In genomic region chr19:54523403-54523802, GRCh38 we compare ENCODE assay signal across 10 cellular contexts. TPM values are rescaled to one million over a fixed set of nuclear protein-coding genes. Genes with fewer than 3 reads are reported as not detected.
DNase-seq lines count a peak whose midpoint lies in the region; ATAC-seq and TF ChIP-seq lines count a peak whose summit lies in the region.
"Had no signal": no experiment of that assay in that cellular context is flagged by ENCODE, and none has a peak within 500 bp of the region (broad histone marks: within the 10 kb centered on the region; RNA-seq: fewer than 3 reads in every experiment).

No MANE protein-coding gene starts in this region.

- H3K79me2 ChIP-seq in Loucy (ENCODE audit: insufficient read depth, low read length): no peaks in the 10 kb centered on the region

- H3K9ac ChIP-seq in Loucy (ENCODE audit: low read depth, low read length, poor library complexity, severe bottlenecking) (no peak overlapping the region), endodermal cell (ENCODE audit: extremely low read depth, low read length, poor library complexity, severe bottlenecking) (no peak overlapping the region)
- H3K9ac ChIP-seq: KMS-11 had no signal

- intact Hi-C loops in activated T-helper 1 cell treated with anti-CD3 and anti-CD28 coated beads, Interleukin-12 subunit alpha, Interleukin-12 subunit beta, Interleukin-2, Interleukin-4 antibody, amounts not matched to agents 30 ng/mL and 10 ng/mL and 1 ng/mL, durations not matched to agents 14 hours and 24 hours and 36 hours (cut with micrococcal nuclease): loop anchor here (1.0 to 5.0 kb wide), 2 partner anchors 9 to 41 kb away; no protein-coding TSS in a partner anchor

- H4K20me1 ChIP-seq in Loucy (ENCODE audit: insufficient read depth, low read length, poor library complexity, severe bottlenecking): no peaks in the 10 kb centered on the region

- peaks cover 5% of the 10 kb centered on the region for H3K9me3 Mint-ChIP-seq in activated T-helper 1 cell treated with anti-CD3 and anti-CD28 coated beads, Interleukin-12 subunit alpha, Interleukin-12 subunit beta, Interleukin-2, Interleukin-4 antibody, amounts not matched to agents 30 ng/mL and 10 ng/mL and 1 ng/mL, durations not matched to agents 14 hours and 24 hours and 36 hours
- peaks cover 96% of the 10 kb centered on the region for H3K9me3 Mint-ChIP-seq in endodermal cell

- peaks cover 52% of the 10 kb centered on the region for H3K4me1 ChIP-seq in Loucy (ENCODE audit: insufficient read depth, low read length, poor library complexity, severe bottlenecking)
- H3K4me1 ChIP-seq in endodermal cell (ENCODE audit: control insufficient read depth, insufficient read depth, low read length): no peaks in the 10 kb centered on the region

- H3K4me3 Mint-ChIP-seq in activated T-helper 1 cell treated with anti-CD3 and anti-CD28 coated beads, Interleukin-12 subunit alpha, Interleukin-12 subunit beta, Interleukin-2, Interleukin-4 antibody, amounts not matched to agents 30 ng/mL and 10 ng/mL and 1 ng/mL, durations not matched to agents 14 hours and 24 hours and 36 hours: peak overlapping the region; percentile 25
- H3K4me3 Mint-ChIP-seq in endodermal cell: no peak overlapping the region

- H3K4me1 Mint-ChIP-seq in activated T-helper 1 cell treated with anti-CD3 and anti-CD28 coated beads, Interleukin-12 subunit alpha, Interleukin-12 subunit beta, Interleukin-2, Interleukin-4 antibody, amounts not matched to agents 30 ng/mL and 10 ng/mL and 1 ng/mL, durations not matched to agents 14 hours and 24 hours and 36 hours (ENCODE audit: low read depth): peaks cover 54% of the 10 kb centered on the region
- H3K4me1 Mint-ChIP-seq in endodermal cell: no peaks in the 10 kb centered on the region

- H3K36me3 Mint-ChIP-seq in activated T-helper 1 cell treated with anti-CD3 and anti-CD28 coated beads, Interleukin-12 subunit alpha, Interleukin-12 subunit beta, Interleukin-2, Interleukin-4 antibody, amounts not matched to agents 30 ng/mL and 10 ng/mL and 1 ng/mL, durations not matched to agents 14 hours and 24 hours and 36 hours (ENCODE audit: low read depth): peaks cover 5% of the 10 kb centered on the region
- no peaks in the 10 kb centered on the region for H3K36me3 Mint-ChIP-seq in endodermal cell (ENCODE audit: low read depth)

- H3K36me3 ChIP-seq in Loucy (ENCODE audit: insufficient read depth, low read length): no peaks in the 10 kb centered on the region
- H3K36me3 ChIP-seq in endodermal cell (ENCODE audit: control insufficient read depth, insufficient read depth, low read length): no peaks in the 10 kb centered on the region

- peak overlapping the region; percentile 91 for H3K4me2 ChIP-seq in Loucy (ENCODE audit: low read depth, low read length, poor library complexity, severe bottlenecking)
- H3K4me2 ChIP-seq: KMS-11 had no signal

- DNase-seq in Daoy (ENCODE audit: low read depth) (peak; percentile 92), endodermal cell (no peak), DMS53 (lab: John Stamatoyannopoulos, UW) (no peak), ecto neural progenitor cell (ENCODE audit: low spot score) (no peak)
- DNase-seq in activated T-helper 1 cell treated with anti-CD3 and anti-CD28 coated beads, Interleukin-12 subunit alpha, Interleukin-12 subunit beta, Interleukin-2, Interleukin-4 antibody, amounts not matched to agents 30 ng/mL and 10 ng/mL and 1 ng/mL, durations not matched to agents 14 hours and 24 hours and 36 hours (ENCODE audit: low spot score): peak; percentile 31
- peak; percentile 37 to 58 (median 40) for DNase-seq in stimulated activated CD4-positive, alpha-beta T cell treated with anti-CD3 and anti-CD28 coated beads, Interleukin-12 subunit alpha, Interleukin-12 subunit beta, amount 100 ng/mL, for 48 hours (ENCODE audit: low read depth in 2 of 3, low spot score in 1 of 3)

- no peaks in the 10 kb centered on the region for H3K9me2 ChIP-seq in Loucy (replicated peaks; ENCODE audit: low read depth, low read length)

- WGBS in endodermal cell (ENCODE audit: insufficient coverage in 1 of 2, insufficient read length in 1 of 2), 2 experiments: 63 to 70% methylated on average over 4 to 5 of the region's 5 CpGs

- H3K9me3 ChIP-seq in Loucy (ENCODE audit: insufficient read depth, low read depth, low read length): no peaks in the 10 kb centered on the region
- H3K9me3 ChIP-seq in endodermal cell (ENCODE audit: control insufficient read depth, low read length): peaks cover 67% of the 10 kb centered on the region

- TF ChIP-seq CTCF in Loucy (conservative IDR thresholded peaks at IDR 0.05; ENCODE audit: low read length) (no peak), endodermal cell (conservative IDR thresholded peaks at IDR 0.05) (no peak)

- peaks cover 3% of the 10 kb centered on the region; the same call in 1 of the 2 replicates for H3F3A ChIP-seq in Loucy (ENCODE audit: low read depth)

- no peak overlapping the region for H2AFZ ChIP-seq in Loucy (ENCODE audit: low read length)

- H3K4me3 ChIP-seq in Loucy (ENCODE audit: low read length, poor library complexity, severe bottlenecking) (peak overlapping the region; percentile 3), endodermal cell (ENCODE audit: low read length) (no peak overlapping the region)

- H3K27ac Mint-ChIP-seq in activated T-helper 1 cell treated with anti-CD3 and anti-CD28 coated beads, Interleukin-12 subunit alpha, Interleukin-12 subunit beta, Interleukin-2, Interleukin-4 antibody, amounts not matched to agents 30 ng/mL and 10 ng/mL and 1 ng/mL, durations not matched to agents 14 hours and 24 hours and 36 hours: peak overlapping the region; percentile 85
- H3K27ac Mint-ChIP-seq in endodermal cell: no peak overlapping the region

- H3K27me3 Mint-ChIP-seq in activated T-helper 1 cell treated with anti-CD3 and anti-CD28 coated beads, Interleukin-12 subunit alpha, Interleukin-12 subunit beta, Interleukin-2, Interleukin-4 antibody, amounts not matched to agents 30 ng/mL and 10 ng/mL and 1 ng/mL, durations not matched to agents 14 hours and 24 hours and 36 hours (ENCODE audit: insufficient read depth): no peaks in the 10 kb centered on the region
- no peaks in the 10 kb centered on the region for H3K27me3 Mint-ChIP-seq in endodermal cell (ENCODE audit: insufficient read depth)

- H3K27me3 ChIP-seq in Loucy (ENCODE audit: insufficient read depth, low read length, poor library complexity, severe bottlenecking): no peaks in the 10 kb centered on the region
- no peaks in the 10 kb centered on the region for H3K27me3 ChIP-seq in endodermal cell (ENCODE audit: control insufficient read depth, insufficient read depth, low read length, poor library complexity, severe bottlenecking)

- no peak for ATAC-seq in HG02610 (IDR thresholded peaks at IDR 0.05; ENCODE audit: unreplicated experiment)
- ATAC-seq: sciatic nerve had no signal

- no peak overlapping the region for H3K27ac ChIP-seq in endodermal cell (ENCODE audit: low read depth, low read length)
- H3K27ac ChIP-seq: KMS-11 had no signal

RNA-seq across cellular contexts. Expression of gene LAIR2, which starts 20.8 kb away (rescaled TPM):
- not detected in 2 replicates for total RNA-seq in Daoy (2014; rRNA removed; shearing (Covaris generic))
- total RNA-seq in activated T-helper 1 cell treated with anti-CD3 and anti-CD28 coated beads, Interleukin-12 subunit alpha, Interleukin-12 subunit beta, Interleukin-2, Interleukin-4 antibody, amounts not matched to agents 30 ng/mL and 10 ng/mL and 1 ng/mL, durations not matched to agents 14 hours and 24 hours and 36 hours: 45.7 and 49.1 TPM in 2 replicates
- not detected for total RNA-seq in endodermal cell
- polyA plus RNA-seq in endodermal cell (2013, experiment 1 of 2): not detected
- not detected for polyA plus RNA-seq in endodermal cell (2013, experiment 2 of 2)

RNA-seq across cellular contexts. Expression of gene LILRA2, which starts 50.2 kb away (rescaled TPM):
- total RNA-seq in Daoy (2014; rRNA removed; shearing (Covaris generic)): not detected in 2 replicates
- total RNA-seq in activated T-helper 1 cell treated with anti-CD3 and anti-CD28 coated beads, Interleukin-12 subunit alpha, Interleukin-12 subunit beta, Interleukin-2, Interleukin-4 antibody, amounts not matched to agents 30 ng/mL and 10 ng/mL and 1 ng/mL, durations not matched to agents 14 hours and 24 hours and 36 hours: not detected in 2 replicates
- not detected for total RNA-seq in endodermal cell
- not detected for polyA plus RNA-seq in endodermal cell (2013, experiment 1 of 2)
- not detected for polyA plus RNA-seq in endodermal cell (2013, experiment 2 of 2)

RNA-seq across cellular contexts. Expression of gene CDC42EP5, which starts 50.3 kb away (rescaled TPM):
- total RNA-seq in Daoy (2014; rRNA removed; shearing (Covaris generic)): 9.5 and 15.4 TPM in 2 replicates
- total RNA-seq in activated T-helper 1 cell treated with anti-CD3 and anti-CD28 coated beads, Interleukin-12 subunit alpha, Interleukin-12 subunit beta, Interleukin-2, Interleukin-4 antibody, amounts not matched to agents 30 ng/mL and 10 ng/mL and 1 ng/mL, durations not matched to agents 14 hours and 24 hours and 36 hours: not detected in 2 replicates
- total RNA-seq in endodermal cell: under 1 TPM in 1 of 2 donors, not detected in 1; 0.49 TPM
- polyA plus RNA-seq in endodermal cell (2013, experiment 1 of 2): 7.0 TPM
- 8.3 TPM for polyA plus RNA-seq in endodermal cell (2013, experiment 2 of 2)

RNA-seq across cellular contexts. Expression of gene LENG9, which starts 59.8 kb away (rescaled TPM):
- total RNA-seq in Daoy (2014; rRNA removed; shearing (Covaris generic)): 2.1 and 3.9 TPM in 2 replicates
- 8.4 and 11.5 TPM in 2 replicates for total RNA-seq in activated T-helper 1 cell treated with anti-CD3 and anti-CD28 coated beads, Interleukin-12 subunit alpha, Interleukin-12 subunit beta, Interleukin-2, Interleukin-4 antibody, amounts not matched to agents 30 ng/mL and 10 ng/mL and 1 ng/mL, durations not matched to agents 14 hours and 24 hours and 36 hours
- 1 to 10 TPM; 2.5 to 3.5 TPM for total RNA-seq in endodermal cell
- polyA plus RNA-seq in endodermal cell (2013, experiment 1 of 2): 1.1 TPM
- polyA plus RNA-seq in endodermal cell (2013, experiment 2 of 2): 1.1 TPM

Comparison
In these comparisons a context has a peak if more than half of its experiments do, and no peak if none do; other contexts are left out.
1. DNase-seq: peak in Daoy (single experiment), activated T-helper 1 cell treated with anti-CD3 and anti-CD28 coated beads, Interleukin-12 subunit alpha, Interleukin-12 subunit beta, Interleukin-2, Interleukin-4 antibody, amounts not matched to agents 30 ng/mL and 10 ng/mL and 1 ng/mL, durations not matched to agents 14 hours and 24 hours and 36 hours (single experiment) and stimulated activated CD4-positive, alpha-beta T cell treated with anti-CD3 and anti-CD28 coated beads, Interleukin-12 subunit alpha, Interleukin-12 subunit beta, amount 100 ng/mL, for 48 hours (3 of 3); none in endodermal cell (single experiment), DMS53 (single experiment) and ecto neural progenitor cell (single experiment).
2. RNA of gene LAIR2, which starts 20.8 kb away (total RNA-seq): 45.7 to 49.1 TPM in activated T-helper 1 cell treated with anti-CD3 and anti-CD28 coated beads, Interleukin-12 subunit alpha, Interleukin-12 subunit beta, Interleukin-2, Interleukin-4 antibody, amounts not matched to agents 30 ng/mL and 10 ng/mL and 1 ng/mL, durations not matched to agents 14 hours and 24 hours and 36 hours; not detected in Daoy and not detected in endodermal cell; every median in the first group is over 10 times any median in the second.